20 cellular contexts compared by ENCODE assay signal in the genomic region with DNA sequence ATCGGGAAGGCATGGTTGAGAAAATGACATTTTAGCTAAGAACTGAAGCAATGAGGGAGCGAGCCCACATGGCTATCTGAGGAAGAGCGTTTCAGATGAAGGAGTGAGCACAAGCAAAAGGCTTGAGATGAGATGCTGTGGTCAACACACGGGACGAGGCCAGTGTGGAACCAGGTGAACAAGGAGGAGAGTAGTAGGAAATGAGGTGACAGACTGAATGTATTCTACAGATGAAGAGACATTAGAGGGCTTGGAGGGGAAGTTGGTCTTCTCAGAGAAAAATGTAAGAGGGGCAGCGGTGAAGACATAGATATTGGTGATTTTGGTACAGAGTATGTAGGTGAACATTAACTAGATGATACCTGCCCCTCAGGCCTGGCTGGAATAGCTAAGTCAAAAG.
"Had no signal": no experiment of that assay in that cellular context is flagged by ENCODE, and none has a peak within 500 bp of the region (broad histone marks: within the 10 kb centered on the region; RNA-seq: fewer than 3 reads in every experiment).

No MANE protein-coding gene starts in this region.

- DNase-seq: activated CD4-positive, alpha-beta T cell treated with anti-CD3 and anti-CD28 coated beads, Interleukin-2, amount 50 U/mL, for 4 hours; activated naive CD4-positive, alpha-beta T cell treated with anti-CD3 and anti-CD28 coated beads for 36 hours; activated T-cell treated with anti-CD3 and anti-CD28 coated beads for 4 hours; central memory CD4-positive, alpha-beta T cell; glutamatergic neuron; hypothalamus; left ventricle myocardium superior; stimulated activated CD4-positive, alpha-beta T cell treated with anti-CD3 and anti-CD28 coated beads, Interleukin-1b, Interleukin-23, amount 100 ng/mL, for 48 hours; stomach; SW 1271; T-helper 9 cell had no signal

- H3K27me3 Mint-ChIP-seq: brain had no signal

- H3K9me3 Mint-ChIP-seq: activated naive CD4-positive, alpha-beta T cell treated with anti-CD3 and anti-CD28 coated beads for 36 hours; activated T-helper 2 cell treated with anti-CD3 and anti-CD28 coated beads, Interferon-gamma antibody, Interleukin-2, Interleukin-4, amounts not matched to agents 10 μg/mL and 5 μg/mL and 100 μg/mL, durations not matched to agents 14 hours and 24 hours and 36 hours; brain; neural crest cell had no signal

- H3K27me3 ChIP-seq: stomach had no signal

- H3K4me1 Mint-ChIP-seq: brain, neural crest cell had no signal

- H3K4me1 ChIP-seq: stomach had no signal

- H3K27ac ChIP-seq: coronary artery, stomach, thoracic aorta had no signal

- ATAC-seq: activated CD4-positive, CD25-positive, alpha-beta regulatory T cell treated with anti-CD3 and anti-CD28 coated beads, Interleukin-2, amount 50 U/mL, for 24 hours; left ventricle myocardium superior; sciatic nerve had no signal

- FAIRE-seq: endothelial cell of umbilical vein, urothelium cell line had no signal

- H3K27ac Mint-ChIP-seq: activated naive CD4-positive, alpha-beta T cell treated with anti-CD3 and anti-CD28 coated beads for 36 hours; activated T-helper 2 cell treated with anti-CD3 and anti-CD28 coated beads, Interferon-gamma antibody, Interleukin-2, Interleukin-4, amounts not matched to agents 10 μg/mL and 5 μg/mL and 100 μg/mL, durations not matched to agents 14 hours and 24 hours and 36 hours had no signal

- H3K4me3 ChIP-seq: coronary artery, stomach, thoracic aorta had no signal

- H3K4me3 Mint-ChIP-seq: activated naive CD4-positive, alpha-beta T cell treated with anti-CD3 and anti-CD28 coated beads for 36 hours; brain; neural crest cell had no signal

- H3K9me3 ChIP-seq: stomach, thoracic aorta had no signal
